Comparison of ENCODE assay signal across 23 cellular contexts in genomic region chr20:35908007-35908406, GRCh38. TPM values are rescaled to one million over a fixed set of nuclear protein-coding genes. Genes with fewer than 3 reads are reported as not detected.
DNase-seq lines count a peak whose midpoint lies in the region; ATAC-seq and TF ChIP-seq lines count a peak whose summit lies in the region.
"Had no signal": no experiment of that assay in that cellular context is flagged by ENCODE, and none has a peak within 500 bp of the region (broad histone marks: within the 10 kb centered on the region; RNA-seq: fewer than 3 reads in every experiment).

No MANE protein-coding gene starts in this region.

- H3K27me3 ChIP-seq in WERI-Rb-1 (ENCODE audit: insufficient read depth, low read depth, severe bottlenecking): no peaks in the 10 kb centered on the region
- H3K27me3 ChIP-seq: spleen had no signal

- H3K36me3 Mint-ChIP-seq in activated T-cell treated with anti-CD3 and anti-CD28 coated beads, Interleukin-2, amount 50 U/mL, for 72 hours (ENCODE audit: insufficient read depth in 2 of 2): peaks cover 4 to 12% of the 10 kb centered on the region in 2 donors

- H3K27ac Mint-ChIP-seq in activated T-cell treated with anti-CD3 and anti-CD28 coated beads, Interleukin-2, amount 50 U/mL, for 72 hours: peak overlapping the region; percentile 24
- H3K27ac Mint-ChIP-seq: activated CD4-positive, alpha-beta T cell treated with anti-CD3 and anti-CD28 coated beads for 36 hours had no signal

- no peak for ATAC-seq in activated T-cell treated with anti-CD3 and anti-CD28 coated beads, Interleukin-2, amount 50 U/mL, for 72 hours (replicated peaks in 1 of 2)
- ATAC-seq: activated CD4-positive, alpha-beta T cell treated with anti-CD3 and anti-CD28 coated beads for 36 hours had no signal

- TF ChIP-seq POLR2A in erythroblast (IDR thresholded peaks at IDR 0.05; ENCODE audit: low read length): no peak

- H3K27me3 Mint-ChIP-seq in activated T-cell treated with anti-CD3 and anti-CD28 coated beads, Interleukin-2, amount 50 U/mL, for 72 hours (ENCODE audit: low read depth): no peaks in the 10 kb centered on the region
- H3K27me3 Mint-ChIP-seq: activated CD4-positive, alpha-beta T cell treated with anti-CD3 and anti-CD28 coated beads for 36 hours; CD4-positive, alpha-beta memory T cell had no signal

- H3K4me3 ChIP-seq in WERI-Rb-1 (ENCODE audit: low read depth, low read length): no peak overlapping the region
- H3K4me3 ChIP-seq: GM23248, spleen had no signal

- H3K36me3 ChIP-seq in WERI-Rb-1: peaks cover 36% of the 10 kb centered on the region

- H3K9me3 Mint-ChIP-seq in activated T-cell treated with anti-CD3 and anti-CD28 coated beads, Interleukin-2, amount 50 U/mL, for 72 hours: no peaks in the 10 kb centered on the region
- H3K9me3 Mint-ChIP-seq: CD4-positive, alpha-beta memory T cell had no signal

- DNase-seq in activated T-cell treated with anti-CD3 and anti-CD28 coated beads, Interleukin-2, amount 50 U/mL, for 72 hours: no peak
- DNase-seq in activated T-cell treated with anti-CD3 and anti-CD28 coated beads, Interleukin-2, amount 50 U/mL, for 48 hours: no peak
- DNase-seq in NCI-H146 treated with DMSO at 0.1 percent for 48 hours (lab: John Stamatoyannopoulos, UW; ENCODE audit: unreplicated experiment): peak; percentile 79
- no peak for DNase-seq in WERI-Rb-1
- DNase-seq in iPS-NIHi7 (ENCODE audit: extremely low spot score): peak; percentile 59
- DNase-seq in erythroblast (lab: John Stamatoyannopoulos, UW): no peak
- no peak for DNase-seq in superior temporal gyrus (ENCODE audit: extremely low spot score)
- DNase-seq in NCI-H1694 (lab: John Stamatoyannopoulos, UW): no peak
- DNase-seq: activated CD4-positive, alpha-beta T cell treated with anti-CD3 and anti-CD28 coated beads for 36 hours; activated naive CD4-positive, alpha-beta T cell treated with Interleukin-2 at 50 U/mL for 16 hours; CD4-positive, alpha-beta memory T cell; DMS 273 treated with DMSO at 0.1 percent for 48 hours; effector CD8-positive, alpha-beta T cell; GM23248; mesenchymal stem cell; NCI-H2107; NCI-H526 treated with DMSO at 0.1 percent for 48 hours; RPMI8226; SK-N-SH; spleen; stimulated activated CD4-positive, alpha-beta T cell treated with anti-CD3 and anti-CD28 coated beads, Interleukin-2, amount 100 ng/mL, for 48 hours; T-helper 2 cell; trophoblast cell had no signal

- H3K27ac ChIP-seq in WERI-Rb-1: peak overlapping the region; percentile 14
- H3K27ac ChIP-seq: GM23248, spleen had no signal

- TF ChIP-seq CTCF in WERI-Rb-1 (IDR thresholded peaks at IDR 0.05; ENCODE audit: low read depth, low read length): no peak

- H3K4me1 Mint-ChIP-seq in activated T-cell treated with anti-CD3 and anti-CD28 coated beads, Interleukin-2, amount 50 U/mL, for 72 hours (ENCODE audit: low read depth): peaks cover 38% of the 10 kb centered on the region

- no peak overlapping the region for H3K4me3 Mint-ChIP-seq in activated T-cell treated with anti-CD3 and anti-CD28 coated beads, Interleukin-2, amount 50 U/mL, for 72 hours
- H3K4me3 Mint-ChIP-seq: activated CD4-positive, alpha-beta T cell treated with anti-CD3 and anti-CD28 coated beads for 36 hours had no signal

- H3K9me3 ChIP-seq in WERI-Rb-1 (ENCODE audit: severe bottlenecking): no peaks in the 10 kb centered on the region
- H3K9me3 ChIP-seq: SK-N-SH, spleen had no signal

RNA-seq across cellular contexts. Expression of gene SCAND1, which starts 46.3 kb away (rescaled TPM):
- total RNA-seq in activated T-cell treated with anti-CD3 and anti-CD28 coated beads, Interleukin-2, amount 50 U/mL, for 72 hours: 10 to 100 TPM; 31.7 to 38.2 TPM

Comparison
In these comparisons a context has a peak if more than half of its experiments do, and no peak if none do; other contexts are left out.
1. DNase-seq: peak in NCI-H146 treated with DMSO at 0.1 percent for 48 hours (single experiment) and iPS-NIHi7 (single experiment); none in activated T-cell treated with anti-CD3 and anti-CD28 coated beads, Interleukin-2, amount 50 U/mL, for 72 hours (0 of 2), activated T-cell treated with anti-CD3 and anti-CD28 coated beads, Interleukin-2, amount 50 U/mL, for 48 hours (0 of 2), WERI-Rb-1 (single experiment), erythroblast (0 of 2), superior temporal gyrus (single experiment) and NCI-H1694 (single experiment).